20 cellular contexts compared by ENCODE assay signal in the genomic region with DNA sequence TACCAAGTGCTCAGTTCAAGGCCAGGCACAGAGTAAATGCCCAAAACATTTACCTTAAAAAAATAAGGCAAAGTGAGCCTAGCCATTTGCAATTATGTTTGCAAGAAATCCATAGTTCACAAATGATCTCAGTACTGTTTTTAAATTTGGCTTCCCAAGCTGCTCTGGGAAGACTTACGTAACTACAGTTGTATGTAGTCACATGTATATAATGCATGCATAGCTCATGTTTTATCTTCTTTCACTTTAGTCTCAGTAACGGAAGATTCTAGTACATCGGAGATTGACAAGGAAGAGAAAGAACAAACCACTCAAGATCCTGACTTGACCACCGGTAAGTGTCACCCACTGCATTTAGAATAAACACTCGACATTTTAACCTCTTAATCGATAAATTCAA. TPM values are rescaled to one million over a fixed set of nuclear protein-coding genes. Genes with fewer than 3 reads are reported as not detected.
DNase-seq lines count a peak whose midpoint lies in the region; ATAC-seq, FAIRE-seq and TF ChIP-seq lines count a peak whose summit lies in the region.
"Had no signal": no experiment of that assay in that cellular context is flagged by ENCODE, and none has a peak within 500 bp of the region (broad histone marks: within the 10 kb centered on the region; RNA-seq: fewer than 3 reads in every experiment).

No MANE protein-coding gene starts in this region.

- H2AFZ ChIP-seq in PC-3 (ENCODE audit: low read length) (peak overlapping the region; percentile 56), smooth muscle cell (ENCODE audit: low read depth) (peak overlapping the region; percentile 19)

- 89% methylated on average over 6 of the region's 6 CpGs for WGBS in smooth muscle cell (ENCODE audit: low lambda C conversion rate)

- H3K9me2 ChIP-seq in PC-3 (replicated peaks; ENCODE audit: low read length): no peaks in the 10 kb centered on the region

- no TSS peak for BruUV-seq in PC-3 (replicated peaks; lab: Mats Ljungman, UMichigan)

- no peak for TF ChIP-seq POLR2A in GM12892 (IDR thresholded peaks at IDR 0.05; ENCODE audit: low read depth, low read length)

- CTCF ChIA-PET in PC-3 (lab: Charles Lee): interaction anchor here (1.8 to 1.9 kb wide), 3 partner anchors 157 to 190 kb away, joined by 15 to 31 read pairs (median 30); no protein-coding TSS in a partner anchor

- DNase-seq in GM12892 (ENCODE audit: insufficient read length): no peak
- DNase-seq in PC-3: no peak
- peak; percentile 8 for DNase-seq in fibroblast of pulmonary artery (ENCODE audit: low read depth)
- DNase-seq in smooth muscle cell (lab: John Stamatoyannopoulos, UW; ENCODE audit: unreplicated experiment): no peak
- DNase-seq in HPDE6-E6E7 (ENCODE audit: extremely low spot score): no peak
- no peak for DNase-seq in HuH-7.5 (ENCODE audit: low spot score)
- DNase-seq: activated naive CD8-positive, alpha-beta T cell treated with anti-CD3 and anti-CD28 coated beads, Interleukin-2, amount 10 ng/mL, durations not matched to agents 7 days and 5 days; foreskin keratinocyte; GDM1; NCI-H1048 had no signal

- H3K4me2 ChIP-seq in PC-3 (ENCODE audit: low read length): peak overlapping the region; percentile 64; the same call in 1 of the 2 replicates
- no peak overlapping the region for H3K4me2 ChIP-seq in smooth muscle cell
- H3K4me2 ChIP-seq: KMS-11 had no signal

- H4K20me1 ChIP-seq in PC-3 (ENCODE audit: low read length): no peaks in the 10 kb centered on the region
- H4K20me1 ChIP-seq in smooth muscle cell (ENCODE audit: low read depth): no peaks in the 10 kb centered on the region

- peak; percentile 83 for FAIRE-seq in GM12892 (lab: Jason Lieb, UNC)

- H3K36me3 ChIP-seq in PC-3 (ENCODE audit: low read depth, low read length): no peaks in the 10 kb centered on the region
- no peaks in the 10 kb centered on the region for H3K36me3 ChIP-seq in smooth muscle cell (ENCODE audit: low read depth)

- H3F3A ChIP-seq in PC-3 (ENCODE audit: low read length, unreplicated experiment) (no peaks in the 10 kb centered on the region), smooth muscle cell (ENCODE audit: low read depth) (no peaks in the 10 kb centered on the region)

- H3K27ac ChIP-seq in PC-3 (ENCODE audit: low read length) (no peak overlapping the region), smooth muscle cell (ENCODE audit: low read depth) (no peak overlapping the region)
- H3K27ac ChIP-seq: foreskin keratinocyte, KMS-11 had no signal

- intact Hi-C loops in PC-3 (cut with micrococcal nuclease): loop anchor here (10.0 kb wide), 1 partner anchor 190 kb away; no protein-coding TSS in a partner anchor

- TF ChIP-seq CTCF in PC-3 (conservative IDR thresholded peaks at IDR 0.05; ENCODE audit: low read depth, low read length) (no peak), fibroblast of pulmonary artery (IDR thresholded peaks at IDR 0.05; ENCODE audit: low read length, missing control alignments) (no peak), smooth muscle cell (IDR thresholded peaks at IDR 0.05; ENCODE audit: borderline replicate concordance, insufficient read depth, poor library complexity, severe bottlenecking) (no peak)

- H3K27me3 ChIP-seq in PC-3 (ENCODE audit: low read length): no peaks in the 10 kb centered on the region
- peaks cover 4% of the 10 kb centered on the region for H3K27me3 ChIP-seq in smooth muscle cell (ENCODE audit: low read depth)

- H3K4me1 ChIP-seq in PC-3 (ENCODE audit: insufficient read depth, low read length) (peaks cover 22% of the 10 kb centered on the region), smooth muscle cell (ENCODE audit: low read depth) (no peaks in the 10 kb centered on the region)

- H3K4me3 ChIP-seq in PC-3 (ENCODE audit: low read length): no peak overlapping the region
- H3K4me3 ChIP-seq in fibroblast of pulmonary artery (replicated peaks; ENCODE audit: low read depth, low read length): no peak overlapping the region
- no peak overlapping the region for H3K4me3 ChIP-seq in smooth muscle cell
- H3K4me3 ChIP-seq: mucosa of descending colon had no signal

- POLR2A ChIA-PET in PC-3 (lab: Charles Lee; ENCODE audit: unreplicated experiment): no interaction called here

- no peaks in the 10 kb centered on the region for H3K9me3 ChIP-seq in PC-3 (ENCODE audit: low read length)
- no peaks in the 10 kb centered on the region for H3K9me3 ChIP-seq in smooth muscle cell (replicated peaks; ENCODE audit: low read depth)
- H3K9me3 ChIP-seq: mucosa of descending colon had no signal

- H3K79me2 ChIP-seq in PC-3 (ENCODE audit: low read length): no peaks in the 10 kb centered on the region
- no peaks in the 10 kb centered on the region for H3K79me2 ChIP-seq in smooth muscle cell (ENCODE audit: low read depth)

- ATAC-seq in PC-3 (no peak), HG02759 (IDR thresholded peaks at IDR 0.05; ENCODE audit: unreplicated experiment) (no peak)
- ATAC-seq: foreskin keratinocyte, mucosa of descending colon had no signal

- H3K9ac ChIP-seq in PC-3 (ENCODE audit: low read length) (no peak overlapping the region), smooth muscle cell (ENCODE audit: low read depth) (no peak overlapping the region)
- H3K9ac ChIP-seq: KMS-11 had no signal

RNA-seq across cellular contexts. Expression of gene JHY, which starts 18.2 kb away (rescaled TPM):
- 2.0 TPM for polyA plus RNA-seq in GM12892 (2012; ENCODE audit: missing spikeins)
- total RNA-seq in PC-3 (2014; rRNA removed) (3.6 and 4.9 TPM in 2 replicates), smooth muscle cell (3.7 and 4.0 TPM in 2 replicates)
- polyA plus RNA-seq in smooth muscle cell: 4.6 and 7.4 TPM in 2 replicates
- total RNA-seq: OCI-LY7 had no signal

RNA-seq across cellular contexts. Expression of gene CRTAM, which starts 26.1 kb away (rescaled TPM):
- polyA plus RNA-seq in GM12892 (2012; ENCODE audit: missing spikeins): not detected
- total RNA-seq in PC-3 (2014; rRNA removed) (not detected in 2 replicates), smooth muscle cell (1.1 TPM in 1 of 2 replicates, not detected in the other)
- not detected in 2 replicates for polyA plus RNA-seq in smooth muscle cell
- total RNA-seq: chondrocyte, epithelial cell of proximal tubule, foreskin keratinocyte, H1, left lobe of liver, neural crest cell, OCI-LY7, progenitor cell of endocrine pancreas had no signal
- polyA plus RNA-seq: foreskin keratinocyte, H1 had no signal
